ENCODE assay signal across 18 cellular contexts in the genomic region with DNA sequence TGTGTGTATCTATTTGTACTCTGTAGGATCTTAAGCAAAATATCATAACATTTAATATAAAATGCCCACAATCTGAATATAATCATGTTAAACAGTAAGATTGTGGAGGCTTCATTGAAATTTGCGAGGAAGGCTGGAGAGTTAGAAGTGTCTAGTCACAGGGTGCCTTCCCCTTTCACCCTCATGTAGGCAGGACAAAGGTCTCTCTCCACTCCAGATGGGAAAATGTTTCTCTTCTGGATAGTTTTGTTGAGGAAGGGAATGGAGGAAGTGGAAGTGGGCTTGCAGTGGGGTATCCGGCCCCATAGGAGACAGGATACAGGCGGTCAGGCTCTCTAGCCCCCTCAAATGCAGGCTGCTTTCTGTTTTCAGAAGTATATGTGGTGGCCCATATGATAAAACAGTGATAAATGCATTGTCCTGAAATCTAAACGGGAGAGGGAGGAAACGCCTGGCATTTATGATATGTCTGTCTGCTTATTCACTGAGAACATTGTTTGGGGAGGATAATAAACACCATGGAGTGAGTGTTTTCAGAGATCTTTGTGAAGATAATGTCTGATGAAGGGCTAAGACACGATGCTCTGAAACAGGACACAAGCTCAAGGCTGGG. TPM values are rescaled to one million over a fixed set of nuclear protein-coding genes. Genes with fewer than 3 reads are reported as not detected.
A peak's percentile ranks its signal among the peaks of the same experiment; 100 is the strongest.
DNase-seq lines count a peak whose midpoint lies in the region; ATAC-seq, FAIRE-seq and TF ChIP-seq lines count a peak whose summit lies in the region.
"Had no signal": no experiment of that assay in that cellular context is flagged by ENCODE, and none has a peak within 500 bp of the region (broad histone marks: within the 10 kb centered on the region; RNA-seq: fewer than 3 reads in every experiment).

No MANE protein-coding gene starts in this region.

- H3K4me1 ChIP-seq in Peyer's patch: peaks cover 0 to 35% (median 3%) of the 10 kb centered on the region in 4 donors
- peaks cover 10 to 11% of the 10 kb centered on the region in 2 donors for H3K4me1 ChIP-seq in small intestine (ENCODE audit: control insufficient read depth in 2 of 2, insufficient read depth in 1 of 2, low read depth in 1 of 2, low read length in 1 of 2)

- 18 to 28% (median 25%) methylated on average over 6 of the region's 6 CpGs for WGBS in small intestine, 3 donors

- POLR2A ChIA-PET in HEK293T (lab: Yijun Ruan, JAX): no interaction called here

- H3K27ac ChIP-seq in Peyer's patch (peak overlapping the region in 3 of 4 donors; percentile 43 to 88 (median 72)), small intestine (ENCODE audit: low read depth in 1 of 2, low read length in 1 of 2) (peak overlapping the region in 1 of 2 donors; percentile 53)
- H3K27ac ChIP-seq: GM23248, KMS-11 had no signal

- ATAC-seq in left lobe of liver: peak; percentile 27
- no peak for ATAC-seq in GM18909 (IDR thresholded peaks at IDR 0.05; ENCODE audit: poor library complexity, unreplicated experiment)
- no peak for ATAC-seq in GM18520 (IDR thresholded peaks at IDR 0.05; ENCODE audit: unreplicated experiment)
- ATAC-seq: HCT116, Panc1, Right ventricle myocardium inferior had no signal

- FAIRE-seq in small intestine (lab: Jason Lieb, UNC) (no peak), D721Med (lab: Jason Lieb, UNC) (no peak)

- CTCF ChIA-PET in HEK293T (lab: Yijun Ruan, JAX): no interaction called here

- H3K36me3 ChIP-seq in Peyer's patch (no peaks in the 10 kb centered on the region), small intestine (ENCODE audit: control insufficient read depth in 2 of 2, insufficient read depth in 2 of 2, low read length in 2 of 2) (no peaks in the 10 kb centered on the region)

- DNase-seq in Peyer's patch: peak in 1 of 3 donors; percentile 54
- peak; percentile 85 for DNase-seq in dermis blood vessel endothelial cell
- no peak for DNase-seq in left lobe of liver (ENCODE audit: low spot score)
- peak; percentile 58 for DNase-seq in small intestine
- no peak for DNase-seq in D721Med (ENCODE audit: insufficient read length, low spot score)
- DNase-seq in HEK293T (ENCODE audit: extremely low spot score): no peak
- DNase-seq: C1 segment of cervical spinal cord, GM23248, NCI-H1048, NCI-H146, NCI-H524 treated with DMSO at 0.1 percent for 48 hours had no signal

- no peak for TF ChIP-seq POLR2A in Peyer's patch (IDR thresholded peaks at IDR 0.05)

- TF ChIP-seq CTCF in Peyer's patch (IDR thresholded peaks at IDR 0.05) (no peak), D721Med (IDR thresholded peaks at IDR 0.05; ENCODE audit: insufficient read depth, missing control alignments) (no peak)

- H3K4me3 ChIP-seq in Peyer's patch: no peak overlapping the region
- no peak overlapping the region for H3K4me3 ChIP-seq in small intestine (ENCODE audit: low read depth in 1 of 2, low read length in 2 of 2)
- H3K4me3 ChIP-seq: GM23248 had no signal

- H3K27me3 ChIP-seq in Peyer's patch (no peaks in the 10 kb centered on the region), small intestine (ENCODE audit: control insufficient read depth in 2 of 2, insufficient read depth in 2 of 2, low read length in 2 of 2) (no peaks in the 10 kb centered on the region)

- H3K9me3 ChIP-seq in Peyer's patch (peaks cover 0 to 9% (median 3%) of the 10 kb centered on the region in 4 donors), small intestine (ENCODE audit: control insufficient read depth, low read depth) (no peaks in the 10 kb centered on the region)

TF ChIP-seq in HEK293T, 16 proteins besides CTCF, POLR2A, EP300 and RAD21:
- TF ChIP-seq FOXK2 (IDR thresholded peaks at IDR 0.05): no peak
- TF ChIP-seq SUZ12 (IDR thresholded peaks at IDR 0.05): no peak
- TF ChIP-seq FOXM1 (IDR thresholded peaks at IDR 0.05; ENCODE audit: borderline replicate concordance): no peak
- no peak for TF ChIP-seq L3MBTL2 (conservative IDR thresholded peaks at IDR 0.05)
- no peak for TF ChIP-seq NFRKB (IDR thresholded peaks at IDR 0.05)
- TF ChIP-seq, protein P1, sequence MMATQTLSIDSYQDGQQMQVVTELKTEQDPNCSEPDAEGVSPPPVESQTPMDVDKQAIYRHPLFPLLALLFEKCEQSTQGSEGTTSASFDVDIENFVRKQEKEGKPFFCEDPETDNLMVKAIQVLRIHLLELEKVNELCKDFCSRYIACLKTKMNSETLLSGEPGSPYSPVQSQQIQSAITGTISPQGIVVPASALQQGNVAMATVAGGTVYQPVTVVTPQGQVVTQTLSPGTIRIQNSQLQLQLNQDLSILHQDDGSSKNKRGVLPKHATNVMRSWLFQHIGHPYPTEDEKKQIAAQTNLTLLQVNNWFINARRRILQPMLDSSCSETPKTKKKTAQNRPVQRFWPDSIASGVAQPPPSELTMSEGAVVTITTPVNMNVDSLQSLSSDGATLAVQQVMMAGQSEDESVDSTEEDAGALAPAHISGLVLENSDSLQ (IDR thresholded peaks at IDR 0.05): no peak
- no peak for TF ChIP-seq FOXA1 (IDR thresholded peaks at IDR 0.05)
- TF ChIP-seq TARDBP (IDR thresholded peaks at IDR 0.05): no peak
- no peak for TF ChIP-seq ARNT (IDR thresholded peaks at IDR 0.05)
- no peak for TF ChIP-seq BHLHE40 (IDR thresholded peaks at IDR 0.05; ENCODE audit: borderline replicate concordance)
- TF ChIP-seq CTBP1 (IDR thresholded peaks at IDR 0.05; ENCODE audit: borderline replicate concordance): no peak
- TF ChIP-seq SP1 (IDR thresholded peaks at IDR 0.05): no peak
- no peak for TF ChIP-seq ELF4 (IDR thresholded peaks at IDR 0.05)
- TF ChIP-seq LEF1 (IDR thresholded peaks at IDR 0.05; ENCODE audit: borderline replicate concordance): no peak
- no peak for TF ChIP-seq HDGF (IDR thresholded peaks at IDR 0.05; ENCODE audit: borderline replicate concordance)
- no peak for TF ChIP-seq ZNF384 (IDR thresholded peaks at IDR 0.05)

RNA-seq across cellular contexts. Expression of a gene that starts 13.3 kb away (rescaled TPM):
- total RNA-seq in Peyer's patch: 10 to 100 TPM in 3 of 4 donors, 1 to 10 TPM in 1; 2.5 to 36.3 (median 17.4) TPM
- total RNA-seq in dermis blood vessel endothelial cell: 82.5 and 94.7 TPM in 2 replicates
- total RNA-seq in left lobe of liver: 0.58 TPM
- polyA plus RNA-seq in small intestine: 10 to 100 TPM; 12.8 to 38.6 (median 31.8) TPM
- total RNA-seq: A673, GM23248 had no signal

Comparison
In these comparisons a context has a peak if more than half of its experiments do, and no peak if none do; other contexts are left out.
1. DNase-seq: peak in dermis blood vessel endothelial cell (single experiment) and small intestine (single experiment); none in left lobe of liver (single experiment), D721Med (single experiment) and HEK293T (single experiment).